In the genomic region with DNA sequence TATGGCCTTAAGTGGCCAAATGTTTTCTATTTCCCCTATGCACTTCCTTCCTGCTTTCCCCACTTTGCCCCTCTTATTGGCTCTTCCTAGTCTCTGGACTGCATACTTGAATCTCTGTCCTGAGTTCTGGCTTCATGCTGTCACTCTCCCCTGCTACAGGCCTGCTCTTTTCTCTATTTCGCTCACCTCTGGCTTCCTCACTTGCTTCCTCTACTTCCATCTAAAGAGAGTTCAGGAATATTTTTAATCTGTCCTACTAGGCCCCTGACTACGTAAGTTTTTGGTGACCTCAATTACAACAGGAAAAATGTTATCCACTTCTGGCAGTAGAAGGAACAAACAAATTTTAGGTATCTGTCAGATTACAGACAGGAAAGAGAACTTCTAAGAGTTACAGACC, we compare ENCODE assay signal across 21 cellular contexts.
DNase-seq lines count a peak whose midpoint lies in the region; ATAC-seq and TF ChIP-seq lines count a peak whose summit lies in the region.
"Had no signal": no experiment of that assay in that cellular context is flagged by ENCODE, and none has a peak within 500 bp of the region (broad histone marks: within the 10 kb centered on the region; RNA-seq: fewer than 3 reads in every experiment).

No MANE protein-coding gene starts in this region.

- H3K27ac Mint-ChIP-seq in GM23338: no peak overlapping the region
- no peak overlapping the region for H3K27ac Mint-ChIP-seq in activated T-helper 1 cell treated with anti-CD3 and anti-CD28 coated beads, Interleukin-12 subunit alpha, Interleukin-12 subunit beta, Interleukin-2, Interleukin-4 antibody, amounts not matched to agents 30 ng/mL and 10 ng/mL and 1 ng/mL, durations not matched to agents 14 hours and 24 hours and 36 hours
- H3K27ac Mint-ChIP-seq: CD8-positive, alpha-beta T cell; H9 had no signal

- peak overlapping the region; percentile 97; the same call in 1 of the 2 replicates for H3K4me2 ChIP-seq in GM23338
- H3K4me2 ChIP-seq: A549 had no signal

- peaks cover 13% of the 10 kb centered on the region for H3K27me3 Mint-ChIP-seq in GM23338 (ENCODE audit: insufficient read depth, low read depth, poor library complexity)
- peaks cover 31% of the 10 kb centered on the region for H3K27me3 Mint-ChIP-seq in activated T-helper 1 cell treated with anti-CD3 and anti-CD28 coated beads, Interleukin-12 subunit alpha, Interleukin-12 subunit beta, Interleukin-2, Interleukin-4 antibody, amounts not matched to agents 30 ng/mL and 10 ng/mL and 1 ng/mL, durations not matched to agents 14 hours and 24 hours and 36 hours (ENCODE audit: insufficient read depth)

- ATAC-seq in GM23338 (no peak), foreskin keratinocyte (no peak), GM18502 (IDR thresholded peaks at IDR 0.05; ENCODE audit: poor library complexity, unreplicated experiment) (no peak)
- ATAC-seq: A549; CD8-positive, alpha-beta T cell had no signal

- intact Hi-C loops in dorsolateral prefrontal cortex (cut with DNase I): no loop called here
- intact Hi-C loops in activated T-helper 1 cell treated with anti-CD3 and anti-CD28 coated beads, Interleukin-12 subunit alpha, Interleukin-12 subunit beta, Interleukin-2, Interleukin-4 antibody, amounts not matched to agents 30 ng/mL and 10 ng/mL and 1 ng/mL, durations not matched to agents 14 hours and 24 hours and 36 hours (cut with micrococcal nuclease): no loop called here

- peaks cover 34% of the 10 kb centered on the region for H3K27me3 ChIP-seq in GM23338 (ENCODE audit: insufficient read depth)
- peaks cover 0 to 2% (median 0%) of the 10 kb centered on the region in 45 donors for H3K27me3 ChIP-seq in dorsolateral prefrontal cortex
- peaks cover 45% of the 10 kb centered on the region for H3K27me3 ChIP-seq in foreskin keratinocyte

- H4K20me1 ChIP-seq in GM23338 (replicated peaks; ENCODE audit: insufficient read depth): no peaks in the 10 kb centered on the region
- H4K20me1 ChIP-seq: BLaER1 treated with 17β-estradiol and CSF1 and Interleukin-3, amounts not matched to agents 10 nM and 100 nM had no signal

- no peaks in the 10 kb centered on the region for H3K9me2 ChIP-seq in GM23338 (ENCODE audit: insufficient read depth)

- H3K4me3 Mint-ChIP-seq in GM23338: no peak overlapping the region
- H3K4me3 Mint-ChIP-seq in activated T-helper 1 cell treated with anti-CD3 and anti-CD28 coated beads, Interleukin-12 subunit alpha, Interleukin-12 subunit beta, Interleukin-2, Interleukin-4 antibody, amounts not matched to agents 30 ng/mL and 10 ng/mL and 1 ng/mL, durations not matched to agents 14 hours and 24 hours and 36 hours: no peak overlapping the region
- H3K4me3 Mint-ChIP-seq: CD8-positive, alpha-beta T cell had no signal

- H3K36me3 ChIP-seq in GM23338 (ENCODE audit: insufficient read depth): no peaks in the 10 kb centered on the region
- H3K36me3 ChIP-seq: BLaER1 treated with 17β-estradiol and CSF1 and Interleukin-3, amounts not matched to agents 10 nM and 100 nM had no signal

- H3K27ac ChIP-seq in GM23338 (ENCODE audit: low read depth): no peak overlapping the region
- peak overlapping the region in 49 of 59 donors; percentile 12 to 90 (median 77) for H3K27ac ChIP-seq in dorsolateral prefrontal cortex
- H3K27ac ChIP-seq in foreskin keratinocyte: no peak overlapping the region
- H3K27ac ChIP-seq: A549; BLaER1 treated with 17β-estradiol and CSF1 and Interleukin-3, amounts not matched to agents 10 nM and 100 nM; HL-60 had no signal

- peaks cover 39% of the 10 kb centered on the region for H3K4me1 Mint-ChIP-seq in GM23338
- H3K4me1 Mint-ChIP-seq in activated T-helper 1 cell treated with anti-CD3 and anti-CD28 coated beads, Interleukin-12 subunit alpha, Interleukin-12 subunit beta, Interleukin-2, Interleukin-4 antibody, amounts not matched to agents 30 ng/mL and 10 ng/mL and 1 ng/mL, durations not matched to agents 14 hours and 24 hours and 36 hours (ENCODE audit: low read depth): peaks cover 8% of the 10 kb centered on the region

- H2AFZ ChIP-seq in GM23338: no peak overlapping the region

- H3K79me2 ChIP-seq in GM23338 (replicated peaks; ENCODE audit: insufficient read depth): no peaks in the 10 kb centered on the region

- no peaks in the 10 kb centered on the region for H3K9me3 Mint-ChIP-seq in GM23338
- H3K9me3 Mint-ChIP-seq in activated T-helper 1 cell treated with anti-CD3 and anti-CD28 coated beads, Interleukin-12 subunit alpha, Interleukin-12 subunit beta, Interleukin-2, Interleukin-4 antibody, amounts not matched to agents 30 ng/mL and 10 ng/mL and 1 ng/mL, durations not matched to agents 14 hours and 24 hours and 36 hours: no peaks in the 10 kb centered on the region
- H3K9me3 Mint-ChIP-seq: CD8-positive, alpha-beta T cell; H9 had no signal

- H3K4me1 ChIP-seq in GM23338 (ENCODE audit: insufficient read depth): peaks cover 29% of the 10 kb centered on the region
- no peaks in the 10 kb centered on the region for H3K4me1 ChIP-seq in foreskin keratinocyte
- H3K4me1 ChIP-seq: A549 had no signal

- no peak overlapping the region for H3K4me3 ChIP-seq in GM23338
- peak overlapping the region in 51 of 59 donors; percentile 0 to 84 (median 71) for H3K4me3 ChIP-seq in dorsolateral prefrontal cortex
- H3K4me3 ChIP-seq: A549; BLaER1 treated with 17β-estradiol and CSF1 and Interleukin-3, amounts not matched to agents 10 nM and 100 nM had no signal

- no peak for TF ChIP-seq CTCF in GM23338 (conservative IDR thresholded peaks at IDR 0.05; ENCODE audit: low read depth in 2 of 2)
- no peak for TF ChIP-seq CTCF in dorsolateral prefrontal cortex (IDR thresholded peaks at IDR 0.05 in 54 of 56, conservative IDR thresholded peaks at IDR 0.05 in 2 of 56; ENCODE audit: low read depth in 1 of 56, partially characterized antibody in 56 of 56)
- no peak for TF ChIP-seq CTCF in foreskin keratinocyte (conservative IDR thresholded peaks at IDR 0.05)

- H3K36me3 Mint-ChIP-seq in GM23338 (ENCODE audit: low read depth): no peaks in the 10 kb centered on the region
- H3K36me3 Mint-ChIP-seq in activated T-helper 1 cell treated with anti-CD3 and anti-CD28 coated beads, Interleukin-12 subunit alpha, Interleukin-12 subunit beta, Interleukin-2, Interleukin-4 antibody, amounts not matched to agents 30 ng/mL and 10 ng/mL and 1 ng/mL, durations not matched to agents 14 hours and 24 hours and 36 hours (ENCODE audit: low read depth): no peaks in the 10 kb centered on the region
- H3K36me3 Mint-ChIP-seq: CD8-positive, alpha-beta T cell had no signal

- H3F3A ChIP-seq in GM23338 (replicated peaks; ENCODE audit: low read depth): no peaks in the 10 kb centered on the region

- peak; percentile 12 for DNase-seq in GM23338 (ENCODE audit: low spot score)
- no peak for DNase-seq in dorsolateral prefrontal cortex
- peak; percentile 22 for DNase-seq in midbrain (lab: John Stamatoyannopoulos, UW)
- DNase-seq in retina: peak; percentile 36
- no peak for DNase-seq in activated T-helper 1 cell treated with anti-CD3 and anti-CD28 coated beads, Interleukin-12 subunit alpha, Interleukin-12 subunit beta, Interleukin-2, Interleukin-4 antibody, amounts not matched to agents 30 ng/mL and 10 ng/mL and 1 ng/mL, durations not matched to agents 14 hours and 24 hours and 36 hours (ENCODE audit: low spot score)
- DNase-seq in NCI-H1092 (lab: John Stamatoyannopoulos, UW): no peak
- DNase-seq in foreskin keratinocyte: no peak
- DNase-seq: CD8-positive, alpha-beta T cell; H9; IMR-90; NCI-H1417 treated with DMSO at 0.1 percent for 48 hours; NCI-H187 treated with DMSO at 0.1 percent for 48 hours; NCI-H2227 treated with DMSO at 0.1 percent for 48 hours; NCI-H510A treated with DMSO at 0.1 percent for 48 hours; NCI-H774; OCI-M1; SHP77 had no signal

TF ChIP-seq in GM23338, 12 proteins besides CTCF, POLR2A, EP300 and RAD21 (continues in another document):
- TF ChIP-seq CREB1 (CRISPR knock-in tag; IDR thresholded peaks at IDR 0.05; ENCODE audit: low read depth): no peak
- TF ChIP-seq, protein P1, sequence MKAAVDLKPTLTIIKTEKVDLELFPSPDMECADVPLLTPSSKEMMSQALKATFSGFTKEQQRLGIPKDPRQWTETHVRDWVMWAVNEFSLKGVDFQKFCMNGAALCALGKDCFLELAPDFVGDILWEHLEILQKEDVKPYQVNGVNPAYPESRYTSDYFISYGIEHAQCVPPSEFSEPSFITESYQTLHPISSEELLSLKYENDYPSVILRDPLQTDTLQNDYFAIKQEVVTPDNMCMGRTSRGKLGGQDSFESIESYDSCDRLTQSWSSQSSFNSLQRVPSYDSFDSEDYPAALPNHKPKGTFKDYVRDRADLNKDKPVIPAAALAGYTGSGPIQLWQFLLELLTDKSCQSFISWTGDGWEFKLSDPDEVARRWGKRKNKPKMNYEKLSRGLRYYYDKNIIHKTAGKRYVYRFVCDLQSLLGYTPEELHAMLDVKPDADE (IDR thresholded peaks at IDR 0.05): no peak

Comparison
In these comparisons a context has a peak if more than half of its experiments do, and no peak if none do; other contexts are left out.
1. DNase-seq: peak in GM23338 (single experiment), midbrain (single experiment) and retina (single experiment); none in dorsolateral prefrontal cortex (0 of 10), activated T-helper 1 cell treated with anti-CD3 and anti-CD28 coated beads, Interleukin-12 subunit alpha, Interleukin-12 subunit beta, Interleukin-2, Interleukin-4 antibody, amounts not matched to agents 30 ng/mL and 10 ng/mL and 1 ng/mL, durations not matched to agents 14 hours and 24 hours and 36 hours (single experiment), NCI-H1092 (single experiment) and foreskin keratinocyte (0 of 2).
2. H3K27ac ChIP-seq: peak in dorsolateral prefrontal cortex (49 of 59); none in GM23338 (single experiment) and foreskin keratinocyte (single experiment).